Comparison of ENCODE assay signal across 20 cellular contexts in genomic region chrX:93120805-93121204, GRCh38.
"Had no signal": no experiment of that assay in that cellular context is flagged by ENCODE, and none has a peak within 500 bp of the region (broad histone marks: within the 10 kb centered on the region; RNA-seq: fewer than 3 reads in every experiment).

No MANE protein-coding gene starts in this region.

- H3K27ac ChIP-seq: foreskin keratinocyte, neutrophil, right atrium auricular region, tibial nerve, upper lobe of right lung, vagina had no signal

- H3K9me3 Mint-ChIP-seq: natural killer cell treated with Interleukin-12 subunit alpha and Interleukin-12 subunit beta and Interleukin-15 and Interleukin-18, amount 100 ng/mL, for 72 hours had no signal

- H3K36me3 Mint-ChIP-seq: natural killer cell treated with Interleukin-12 subunit alpha and Interleukin-12 subunit beta and Interleukin-15 and Interleukin-18, amount 100 ng/mL, for 72 hours had no signal

- H3K27ac Mint-ChIP-seq: dendritic cell treated with granulocyte-macrophage colony-stimulating factor and Interleukin-4, amounts not matched to agents 40 ng/mL and 50 ng/mL, for 4 days; natural killer cell treated with Interleukin-12 subunit alpha and Interleukin-12 subunit beta and Interleukin-15 and Interleukin-18, amount 100 ng/mL, for 72 hours had no signal

- FAIRE-seq: endothelial cell of umbilical vein, kidney, small intestine had no signal

- H3K36me3 ChIP-seq: neutrophil, right atrium auricular region, tibial nerve, upper lobe of right lung, vagina had no signal

- H3K4me3 ChIP-seq: lung, right atrium auricular region, tibial nerve, upper lobe of right lung, vagina had no signal

- H3K27me3 Mint-ChIP-seq: dendritic cell treated with granulocyte-macrophage colony-stimulating factor and Interleukin-4, amounts not matched to agents 40 ng/mL and 50 ng/mL, for 4 days; natural killer cell treated with Interleukin-12 subunit alpha and Interleukin-12 subunit beta and Interleukin-15 and Interleukin-18, amount 100 ng/mL, for 72 hours had no signal

- H3K27me3 ChIP-seq: foreskin keratinocyte, neutrophil, right atrium auricular region, tibial nerve, upper lobe of right lung, vagina had no signal

- H3K4me1 ChIP-seq: foreskin keratinocyte, right atrium auricular region, tibial nerve, upper lobe of right lung, vagina had no signal

- H3K9me3 ChIP-seq: neutrophil, right atrium auricular region, tibial nerve, upper lobe of right lung, vagina had no signal

- H3K4me3 Mint-ChIP-seq: dendritic cell treated with granulocyte-macrophage colony-stimulating factor and Interleukin-4, amounts not matched to agents 40 ng/mL and 50 ng/mL, for 4 days; natural killer cell treated with Interleukin-12 subunit alpha and Interleukin-12 subunit beta and Interleukin-15 and Interleukin-18, amount 100 ng/mL, for 72 hours had no signal

- DNase-seq: erythroblast; foreskin keratinocyte; kidney; left cardiac atrium; left ventricle myocardium superior; mesenchymal stem cell; midbrain; posterior cingulate gyrus; small intestine; stimulated activated CD4-positive, alpha-beta T cell treated with anti-CD3 and anti-CD28 coated beads, Interleukin-12 subunit alpha, Interleukin-12 subunit beta, amount 100 ng/mL, for 4 hours; stimulated activated naive CD4-positive, alpha-beta T cell treated with Interleukin-2 at 50 U/mL for 16 hours; upper lobe of right lung had no signal
